Comparison of ENCODE assay signal across 29 cellular contexts in the genomic region with DNA sequence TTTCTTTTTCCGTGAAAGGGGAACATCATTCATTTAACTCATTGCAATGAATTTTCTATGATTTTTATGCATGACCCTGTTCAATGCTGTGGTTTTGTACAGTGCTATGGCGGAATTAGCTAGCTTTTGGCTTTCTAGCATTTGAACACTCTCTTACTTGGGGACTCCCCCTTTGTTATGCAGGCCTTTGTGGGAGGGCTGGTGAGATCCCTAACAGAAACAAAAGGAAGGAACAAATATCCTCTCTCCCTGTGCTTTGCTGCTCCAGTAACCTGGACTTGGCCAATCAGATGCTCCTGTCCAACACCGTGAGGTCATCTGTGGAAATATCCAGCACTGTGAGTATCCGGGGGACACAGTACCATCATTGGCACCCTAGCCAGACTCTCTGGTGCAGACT.
"Had no signal": no experiment of that assay in that cellular context is flagged by ENCODE, and none has a peak within 500 bp of the region (broad histone marks: within the 10 kb centered on the region; RNA-seq: fewer than 3 reads in every experiment).

No MANE protein-coding gene starts in this region.

- H3K4me1 ChIP-seq: parathyroid adenoma, psoas muscle, right lobe of liver, sigmoid colon, stomach, thyroid gland, tibial nerve, upper lobe of left lung, vagina had no signal

- H3K4me3 ChIP-seq: ovary, psoas muscle, right lobe of liver, sigmoid colon, stomach, thoracic aorta, thyroid gland, tibial nerve, upper lobe of left lung, vagina had no signal

- H3K9me3 Mint-ChIP-seq: neural crest cell had no signal

- H3K27ac Mint-ChIP-seq: natural killer cell treated with Interleukin-12 subunit alpha and Interleukin-12 subunit beta and Interleukin-15 and Interleukin-18, amount 100 ng/mL, for 72 hours; nephron progenitor cell; progenitor cell of endocrine pancreas; stimulated activated effector memory CD8-positive, alpha-beta T cell treated with anti-CD3 and anti-CD28 coated beads, Interleukin-12 subunit alpha, Interleukin-12 subunit beta, amount 100 ng/mL, for 72 hours; stimulated activated naive B cell treated with anti-CD40 and anti-IgM and Interleukin-4, amounts not matched to agents 10 μg/mL and 1 μg/mL and 100 μg/mL, for 72 hours; stimulated activated naive CD8-positive, alpha-beta T cell treated with anti-CD3 and anti-CD28 coated beads, Interleukin-15, Interleukin-2, amounts not matched to agents 100 ng/mL and 50 ng/mL, for 24 hours had no signal

- H3K4me1 Mint-ChIP-seq: stimulated activated effector memory CD8-positive, alpha-beta T cell treated with anti-CD3 and anti-CD28 coated beads, Interleukin-12 subunit alpha, Interleukin-12 subunit beta, amount 100 ng/mL, for 72 hours; stimulated activated naive B cell treated with anti-CD40 and anti-IgM and Interleukin-4, amounts not matched to agents 10 μg/mL and 1 μg/mL and 100 μg/mL, for 72 hours had no signal

- H3K36me3 ChIP-seq: ovary, right lobe of liver, sigmoid colon, stomach, thoracic aorta, thyroid gland, tibial nerve, upper lobe of left lung, vagina had no signal

- H3K27me3 Mint-ChIP-seq: natural killer cell treated with Interleukin-12 subunit alpha and Interleukin-12 subunit beta and Interleukin-15 and Interleukin-18, amount 100 ng/mL, for 72 hours; stimulated activated naive B cell treated with anti-CD40 and anti-IgM and Interleukin-4, amounts not matched to agents 10 μg/mL and 1 μg/mL and 100 μg/mL, for 72 hours; stimulated activated naive CD8-positive, alpha-beta T cell treated with anti-CD3 and anti-CD28 coated beads, Interleukin-15, Interleukin-2, amounts not matched to agents 100 ng/mL and 50 ng/mL, for 24 hours had no signal

- H3K27ac ChIP-seq: ovary, parathyroid adenoma, psoas muscle, right lobe of liver, sigmoid colon, stomach, thoracic aorta, thyroid gland, tibial nerve, upper lobe of left lung, vagina had no signal

- ATAC-seq: natural killer cell treated with Interleukin-12 subunit alpha and Interleukin-12 subunit beta and Interleukin-15 and Interleukin-18, amount 100 ng/mL, for 72 hours; psoas muscle; right cardiac atrium; right lobe of liver; stimulated activated effector memory CD8-positive, alpha-beta T cell treated with anti-CD3 and anti-CD28 coated beads, Interleukin-12 subunit alpha, Interleukin-12 subunit beta, amount 100 ng/mL, for 72 hours; stimulated activated naive B cell treated with anti-CD40 and anti-IgM and Interleukin-4, amounts not matched to agents 10 μg/mL and 1 μg/mL and 100 μg/mL, for 72 hours had no signal

- FAIRE-seq: small intestine, urothelium cell line had no signal

- H3K36me3 Mint-ChIP-seq: natural killer cell treated with Interleukin-12 subunit alpha and Interleukin-12 subunit beta and Interleukin-15 and Interleukin-18, amount 100 ng/mL, for 72 hours; stimulated activated effector memory CD8-positive, alpha-beta T cell treated with anti-CD3 and anti-CD28 coated beads, Interleukin-12 subunit alpha, Interleukin-12 subunit beta, amount 100 ng/mL, for 72 hours; stimulated activated naive B cell treated with anti-CD40 and anti-IgM and Interleukin-4, amounts not matched to agents 10 μg/mL and 1 μg/mL and 100 μg/mL, for 72 hours had no signal

- H3K9me3 ChIP-seq: ovary, psoas muscle, right lobe of liver, sigmoid colon, stomach, thoracic aorta, thyroid gland, tibial nerve, upper lobe of left lung, vagina had no signal

- H3K27me3 ChIP-seq: ovary, right lobe of liver, sigmoid colon, stomach, thyroid gland, tibial nerve, upper lobe of left lung, vagina had no signal

- DNase-seq: nephron progenitor cell; occipital lobe; ovary; posterior cingulate gyrus; psoas muscle; right cardiac atrium; right lobe of liver; sigmoid colon; small intestine; stimulated activated CD4-positive, alpha-beta T cell treated with anti-CD3 and anti-CD28 coated beads, Interleukin-15, amount 100 ng/mL, for 24 hours; stimulated activated CD4-positive, alpha-beta T cell treated with anti-CD3 and anti-CD28 coated beads, Interleukin-2, amount 100 ng/mL, for 24 hours; stimulated activated CD4-positive, alpha-beta T cell treated with anti-CD3 and anti-CD28 coated beads, Interleukin-2, amount 100 ng/mL, for 48 hours; stimulated activated CD4-positive, alpha-beta T cell treated with anti-CD3 and anti-CD28 coated beads, Interleukin-4, amount 100 ng/mL, for 24 hours; stimulated activated naive B cell treated with anti-CD40 and anti-IgM and Interleukin-4, amounts not matched to agents 10 μg/mL and 1 μg/mL and 100 μg/mL, for 72 hours; stimulated activated naive CD4-positive, alpha-beta T cell treated with Interleukin-2 at 50 U/mL for 16 hours; stomach; thyroid gland; trophoblast cell; upper lobe of left lung had no signal

- H2AFZ ChIP-seq: parathyroid adenoma had no signal

- H3K4me3 Mint-ChIP-seq: natural killer cell treated with Interleukin-12 subunit alpha and Interleukin-12 subunit beta and Interleukin-15 and Interleukin-18, amount 100 ng/mL, for 72 hours; nephron progenitor cell; neural crest cell; stimulated activated effector memory CD8-positive, alpha-beta T cell treated with anti-CD3 and anti-CD28 coated beads, Interleukin-12 subunit alpha, Interleukin-12 subunit beta, amount 100 ng/mL, for 72 hours; stimulated activated naive B cell treated with anti-CD40 and anti-IgM and Interleukin-4, amounts not matched to agents 10 μg/mL and 1 μg/mL and 100 μg/mL, for 72 hours; stimulated activated naive CD8-positive, alpha-beta T cell treated with anti-CD3 and anti-CD28 coated beads, Interleukin-15, Interleukin-2, amounts not matched to agents 100 ng/mL and 50 ng/mL, for 24 hours had no signal

- H3K9ac ChIP-seq: parathyroid adenoma had no signal

- H3K79me2 ChIP-seq: parathyroid adenoma had no signal
